1 cellular context compared by ENCODE assay signal in the genomic region with DNA sequence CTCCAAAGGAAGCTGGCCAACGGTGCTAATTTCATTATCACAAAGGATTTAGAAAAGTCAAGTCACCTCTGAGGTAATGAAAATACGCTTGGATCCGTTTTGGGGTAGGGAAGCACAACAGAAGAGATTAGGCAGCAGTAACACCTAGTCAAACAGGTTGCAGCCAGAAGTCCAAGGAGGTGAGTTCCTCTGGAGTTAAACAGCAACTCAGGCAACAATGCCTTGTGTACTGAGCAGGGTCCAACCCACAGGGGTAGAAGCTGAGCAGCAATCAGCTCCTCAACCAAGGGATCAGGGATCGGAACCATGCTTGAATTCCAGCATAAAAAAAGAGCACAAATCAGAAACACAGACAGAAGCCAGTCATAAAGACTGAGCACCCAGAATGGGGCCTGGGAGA.
TF ChIP-seq lines count a peak whose summit lies in the region.

No MANE protein-coding gene starts in this region.

TF ChIP-seq in GM23338, 12 proteins besides CTCF, POLR2A, EP300 and RAD21 (continued from another document):
- TF ChIP-seq, protein P1, sequence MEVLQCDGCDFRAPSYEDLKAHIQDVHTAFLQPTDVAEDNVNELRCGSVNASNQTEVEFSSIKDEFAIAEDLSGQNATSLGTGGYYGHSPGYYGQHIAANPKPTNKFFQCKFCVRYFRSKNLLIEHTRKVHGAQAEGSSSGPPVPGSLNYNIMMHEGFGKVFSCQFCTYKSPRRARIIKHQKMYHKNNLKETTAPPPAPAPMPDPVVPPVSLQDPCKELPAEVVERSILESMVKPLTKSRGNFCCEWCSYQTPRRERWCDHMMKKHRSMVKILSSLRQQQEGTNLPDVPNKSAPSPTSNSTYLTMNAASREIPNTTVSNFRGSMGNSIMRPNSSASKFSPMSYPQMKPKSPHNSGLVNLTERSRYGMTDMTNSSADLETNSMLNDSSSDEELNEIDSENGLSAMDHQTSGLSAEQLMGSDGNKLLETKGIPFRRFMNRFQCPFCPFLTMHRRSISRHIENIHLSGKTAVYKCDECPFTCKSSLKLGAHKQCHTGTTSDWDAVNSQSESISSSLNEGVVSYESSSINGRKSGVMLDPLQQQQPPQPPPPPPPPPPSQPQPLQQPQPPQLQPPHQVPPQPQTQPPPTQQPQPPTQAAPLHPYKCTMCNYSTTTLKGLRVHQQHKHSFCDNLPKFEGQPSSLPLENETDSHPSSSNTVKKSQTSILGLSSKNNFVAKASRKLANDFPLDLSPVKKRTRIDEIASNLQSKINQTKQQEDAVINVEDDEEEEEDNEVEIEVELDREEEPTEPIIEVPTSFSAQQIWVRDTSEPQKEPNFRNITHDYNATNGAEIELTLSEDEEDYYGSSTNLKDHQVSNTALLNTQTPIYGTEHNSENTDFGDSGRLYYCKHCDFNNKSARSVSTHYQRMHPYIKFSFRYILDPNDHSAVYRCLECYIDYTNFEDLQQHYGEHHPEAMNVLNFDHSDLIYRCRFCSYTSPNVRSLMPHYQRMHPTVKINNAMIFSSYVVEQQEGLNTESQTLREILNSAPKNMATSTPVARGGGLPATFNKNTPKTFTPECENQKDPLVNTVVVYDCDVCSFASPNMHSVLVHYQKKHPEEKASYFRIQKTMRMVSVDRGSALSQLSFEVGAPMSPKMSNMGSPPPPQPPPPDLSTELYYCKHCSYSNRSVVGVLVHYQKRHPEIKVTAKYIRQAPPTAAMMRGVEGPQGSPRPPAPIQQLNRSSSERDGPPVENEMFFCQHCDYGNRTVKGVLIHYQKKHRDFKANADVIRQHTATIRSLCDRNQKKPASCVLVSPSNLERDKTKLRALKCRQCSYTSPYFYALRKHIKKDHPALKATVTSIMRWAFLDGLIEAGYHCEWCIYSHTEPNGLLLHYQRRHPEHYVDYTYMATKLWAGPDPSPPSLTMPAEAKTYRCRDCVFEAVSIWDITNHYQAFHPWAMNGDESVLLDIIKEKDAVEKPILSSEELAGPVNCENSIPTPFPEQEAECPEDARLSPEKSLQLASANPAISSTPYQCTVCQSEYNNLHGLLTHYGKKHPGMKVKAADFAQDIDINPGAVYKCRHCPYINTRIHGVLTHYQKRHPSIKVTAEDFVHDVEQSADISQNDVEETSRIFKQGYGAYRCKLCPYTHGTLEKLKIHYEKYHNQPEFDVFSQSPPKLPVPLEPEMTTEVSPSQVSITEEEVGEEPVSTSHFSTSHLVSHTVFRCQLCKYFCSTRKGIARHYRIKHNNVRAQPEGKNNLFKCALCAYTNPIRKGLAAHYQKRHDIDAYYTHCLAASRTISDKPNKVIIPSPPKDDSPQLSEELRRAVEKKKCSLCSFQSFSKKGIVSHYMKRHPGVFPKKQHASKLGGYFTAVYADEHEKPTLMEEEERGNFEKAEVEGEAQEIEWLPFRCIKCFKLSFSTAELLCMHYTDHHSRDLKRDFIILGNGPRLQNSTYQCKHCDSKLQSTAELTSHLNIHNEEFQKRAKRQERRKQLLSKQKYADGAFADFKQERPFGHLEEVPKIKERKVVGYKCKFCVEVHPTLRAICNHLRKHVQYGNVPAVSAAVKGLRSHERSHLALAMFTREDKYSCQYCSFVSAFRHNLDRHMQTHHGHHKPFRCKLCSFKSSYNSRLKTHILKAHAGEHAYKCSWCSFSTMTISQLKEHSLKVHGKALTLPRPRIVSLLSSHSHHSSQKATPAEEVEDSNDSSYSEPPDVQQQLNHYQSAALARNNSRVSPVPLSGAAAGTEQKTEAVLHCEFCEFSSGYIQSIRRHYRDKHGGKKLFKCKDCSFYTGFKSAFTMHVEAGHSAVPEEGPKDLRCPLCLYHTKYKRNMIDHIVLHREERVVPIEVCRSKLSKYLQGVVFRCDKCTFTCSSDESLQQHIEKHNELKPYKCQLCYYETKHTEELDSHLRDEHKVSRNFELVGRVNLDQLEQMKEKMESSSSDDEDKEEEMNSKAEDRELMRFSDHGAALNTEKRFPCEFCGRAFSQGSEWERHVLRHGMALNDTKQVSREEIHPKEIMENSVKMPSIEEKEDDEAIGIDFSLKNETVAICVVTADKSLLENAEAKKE (CRISPR knock-in tag; IDR thresholded peaks at IDR 0.05), result no peak
- no peak for TF ChIP-seq ZNF114 (CRISPR knock-in tag; IDR thresholded peaks at IDR 0.05)
- no peak for TF ChIP-seq NANOG (IDR thresholded peaks at IDR 0.05; ENCODE audit: borderline replicate concordance)
- TF ChIP-seq STAT1 (IDR thresholded peaks at IDR 0.05; ENCODE audit: unreplicated experiment), result no peak
- no peak for TF ChIP-seq EZH2 (IDR thresholded peaks at IDR 0.05; ENCODE audit: low read depth, unreplicated experiment)
- TF ChIP-seq, protein P2, sequence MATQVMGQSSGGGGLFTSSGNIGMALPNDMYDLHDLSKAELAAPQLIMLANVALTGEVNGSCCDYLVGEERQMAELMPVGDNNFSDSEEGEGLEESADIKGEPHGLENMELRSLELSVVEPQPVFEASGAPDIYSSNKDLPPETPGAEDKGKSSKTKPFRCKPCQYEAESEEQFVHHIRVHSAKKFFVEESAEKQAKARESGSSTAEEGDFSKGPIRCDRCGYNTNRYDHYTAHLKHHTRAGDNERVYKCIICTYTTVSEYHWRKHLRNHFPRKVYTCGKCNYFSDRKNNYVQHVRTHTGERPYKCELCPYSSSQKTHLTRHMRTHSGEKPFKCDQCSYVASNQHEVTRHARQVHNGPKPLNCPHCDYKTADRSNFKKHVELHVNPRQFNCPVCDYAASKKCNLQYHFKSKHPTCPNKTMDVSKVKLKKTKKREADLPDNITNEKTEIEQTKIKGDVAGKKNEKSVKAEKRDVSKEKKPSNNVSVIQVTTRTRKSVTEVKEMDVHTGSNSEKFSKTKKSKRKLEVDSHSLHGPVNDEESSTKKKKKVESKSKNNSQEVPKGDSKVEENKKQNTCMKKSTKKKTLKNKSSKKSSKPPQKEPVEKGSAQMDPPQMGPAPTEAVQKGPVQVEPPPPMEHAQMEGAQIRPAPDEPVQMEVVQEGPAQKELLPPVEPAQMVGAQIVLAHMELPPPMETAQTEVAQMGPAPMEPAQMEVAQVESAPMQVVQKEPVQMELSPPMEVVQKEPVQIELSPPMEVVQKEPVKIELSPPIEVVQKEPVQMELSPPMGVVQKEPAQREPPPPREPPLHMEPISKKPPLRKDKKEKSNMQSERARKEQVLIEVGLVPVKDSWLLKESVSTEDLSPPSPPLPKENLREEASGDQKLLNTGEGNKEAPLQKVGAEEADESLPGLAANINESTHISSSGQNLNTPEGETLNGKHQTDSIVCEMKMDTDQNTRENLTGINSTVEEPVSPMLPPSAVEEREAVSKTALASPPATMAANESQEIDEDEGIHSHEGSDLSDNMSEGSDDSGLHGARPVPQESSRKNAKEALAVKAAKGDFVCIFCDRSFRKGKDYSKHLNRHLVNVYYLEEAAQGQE (IDR thresholded peaks at IDR 0.05; ENCODE audit: unreplicated experiment), result no peak
- TF ChIP-seq ZNF331 (CRISPR knock-in tag; IDR thresholded peaks at IDR 0.05; ENCODE audit: low read depth), result no peak
- no peak for TF ChIP-seq JUNB (IDR thresholded peaks at IDR 0.05; ENCODE audit: unreplicated experiment)
- TF ChIP-seq CREB1 (CRISPR knock-in tag; IDR thresholded peaks at IDR 0.05; ENCODE audit: low read depth), result no peak
- TF ChIP-seq, protein P3, sequence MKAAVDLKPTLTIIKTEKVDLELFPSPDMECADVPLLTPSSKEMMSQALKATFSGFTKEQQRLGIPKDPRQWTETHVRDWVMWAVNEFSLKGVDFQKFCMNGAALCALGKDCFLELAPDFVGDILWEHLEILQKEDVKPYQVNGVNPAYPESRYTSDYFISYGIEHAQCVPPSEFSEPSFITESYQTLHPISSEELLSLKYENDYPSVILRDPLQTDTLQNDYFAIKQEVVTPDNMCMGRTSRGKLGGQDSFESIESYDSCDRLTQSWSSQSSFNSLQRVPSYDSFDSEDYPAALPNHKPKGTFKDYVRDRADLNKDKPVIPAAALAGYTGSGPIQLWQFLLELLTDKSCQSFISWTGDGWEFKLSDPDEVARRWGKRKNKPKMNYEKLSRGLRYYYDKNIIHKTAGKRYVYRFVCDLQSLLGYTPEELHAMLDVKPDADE (IDR thresholded peaks at IDR 0.05), result no peak
